Comparison of ENCODE assay signal across 10 cellular contexts in genomic region chr12:76765598-76765997, GRCh38. TPM values are rescaled to one million over a fixed set of nuclear protein-coding genes. Genes with fewer than 3 reads are reported as not detected.
A peak's percentile ranks its signal among the peaks of the same experiment; 100 is the strongest.
DNase-seq lines count a peak whose midpoint lies in the region; ATAC-seq and TF ChIP-seq lines count a peak whose summit lies in the region.
"Had no signal": no experiment of that assay in that cellular context is flagged by ENCODE, and none has a peak within 500 bp of the region (broad histone marks: within the 10 kb centered on the region; RNA-seq: fewer than 3 reads in every experiment).

No MANE protein-coding gene starts in this region.

- H3K27ac Mint-ChIP-seq in H9: no peak overlapping the region

- no peak overlapping the region for H2AK5ac ChIP-seq in H9 (ENCODE audit: insufficient read length, low read length)

- H3K18ac ChIP-seq in H9 (ENCODE audit: insufficient read length, low read depth, low read length): no peak overlapping the region

- no peak overlapping the region for H2BK120ac ChIP-seq in H9 (ENCODE audit: low read depth, low read length, poor library complexity, severe bottlenecking)

- no peak for ATAC-seq in RWPE2 (ENCODE audit: low read depth)
- no peak for ATAC-seq in GM21526 (IDR thresholded peaks at IDR 0.05; ENCODE audit: low FRiP score, unreplicated experiment)
- no peak for ATAC-seq in HG03439 (IDR thresholded peaks at IDR 0.05; ENCODE audit: unreplicated experiment)

- H2BK12ac ChIP-seq in H9 (ENCODE audit: insufficient read length, low read depth, low read length): no peak overlapping the region

- H3K27me3 Mint-ChIP-seq in H9 (ENCODE audit: low read depth): no peaks in the 10 kb centered on the region; the same call in 1 of the 2 replicates

- H3T11ph ChIP-seq in H9 (ENCODE audit: low read length): no peak overlapping the region

- no peak overlapping the region for H2BK5ac ChIP-seq in H9 (ENCODE audit: insufficient read length, low read length)

- H2BK15ac ChIP-seq in H9 (ENCODE audit: low read depth, low read length): no peak overlapping the region

- H3K4me3 Mint-ChIP-seq in H9: peak overlapping the region; percentile 97 to 98

- no peak overlapping the region for H2AFZ ChIP-seq in H9 (ENCODE audit: low read length)

- H3K27ac ChIP-seq in H9 (ENCODE audit: insufficient read length, low read depth, low read length) (no peak overlapping the region), RWPE2 (ENCODE audit: poor library complexity, severe bottlenecking) (peak overlapping the region; percentile 64)

- no peaks in the 10 kb centered on the region for H3K9me3 ChIP-seq in H9 (ENCODE audit: control insufficient read depth, low read depth, low read length)
- no peaks in the 10 kb centered on the region for H3K9me3 ChIP-seq in RWPE2 (ENCODE audit: severe bottlenecking)

- no peak overlapping the region for H4K8ac ChIP-seq in H9 (replicated peaks; ENCODE audit: insufficient read length, low read depth, low read length)

- peaks cover 0 to 6% (median 0%) of the 10 kb centered on the region in 3 experiments; a peak in 2 of 7 replicates for H3K36me3 Mint-ChIP-seq in H9 (ENCODE audit: insufficient read depth in 1 of 3, low read depth in 3 of 3)

- no peaks in the 10 kb centered on the region for H3K27me3 ChIP-seq in H9 (ENCODE audit: insufficient read depth, low read length)
- H3K27me3 ChIP-seq in RWPE2 (ENCODE audit: insufficient read depth, poor library complexity, severe bottlenecking): no peaks in the 10 kb centered on the region

- H3K4me1 Mint-ChIP-seq in H9: peaks cover 30 to 31% of the 10 kb centered on the region in 2 experiments

- H3K79me2 ChIP-seq in H9 (ENCODE audit: insufficient read depth, low read length): peaks cover 30% of the 10 kb centered on the region

- no peaks in the 10 kb centered on the region for H4K20me1 ChIP-seq in H9 (ENCODE audit: control insufficient read depth, insufficient read depth, insufficient read length)

- no peak overlapping the region for H4K5ac ChIP-seq in H9 (ENCODE audit: insufficient read length, low read depth, low read length)

- H3K4me1 ChIP-seq in H9 (ENCODE audit: insufficient read depth, low read length): no peaks in the 10 kb centered on the region; the same call in 1 of the 2 replicates
- H3K4me1 ChIP-seq in RWPE2 (ENCODE audit: insufficient read depth, poor library complexity, severe bottlenecking): peaks cover 9% of the 10 kb centered on the region

- no peak overlapping the region for H3K23ac ChIP-seq in H9 (ENCODE audit: insufficient read length, low read depth, low read length)

- TF ChIP-seq CTCF in H9 (conservative IDR thresholded peaks at IDR 0.05) (no peak), RWPE2 (IDR thresholded peaks at IDR 0.05; ENCODE audit: poor library complexity, severe bottlenecking) (no peak), epithelial cell of proximal tubule (conservative IDR thresholded peaks at IDR 0.05; ENCODE audit: low read depth, low read length) (no peak)

- H3K4ac ChIP-seq in H9 (ENCODE audit: low read depth, low read length): no peak overlapping the region

- no peak overlapping the region for H2BK20ac ChIP-seq in H9 (ENCODE audit: low read depth, low read length, poor library complexity, severe bottlenecking)

- no peak overlapping the region for H3K14ac ChIP-seq in H9 (ENCODE audit: insufficient read depth, low read length)

- H3K36me3 ChIP-seq in RWPE2 (ENCODE audit: low read depth): no peaks in the 10 kb centered on the region

- no peak for DNase-seq in H9
- DNase-seq in RWPE2 (ENCODE audit: low spot score): no peak
- DNase-seq in epithelial cell of proximal tubule (ENCODE audit: low read depth): no peak
- DNase-seq in retina: peak; percentile 1
- DNase-seq in COR-L47 (lab: John Stamatoyannopoulos, UW): no peak
- no peak for DNase-seq in cerebellar nuclear complex (lab: John Stamatoyannopoulos, UW)
- DNase-seq: activated CD4-positive, CD25-positive, alpha-beta regulatory T cell treated with anti-CD3 and anti-CD28 coated beads, Interleukin-2, amount 50 U/mL, for 72 hours; NCI-H187 had no signal

- H4K91ac ChIP-seq in H9 (ENCODE audit: insufficient read length, low read depth, low read length): no peak overlapping the region

- WGBS in H9 (ENCODE audit: extremely low coverage, insufficient read length, low lambda C conversion rate): no CpG with 5 or more reads among the region's 6 CpGs

- peak overlapping the region; percentile 91 for H3K4me2 ChIP-seq in H9 (ENCODE audit: insufficient read depth, insufficient read length, low read length)

- no peaks in the 10 kb centered on the region for H3K9me3 Mint-ChIP-seq in H9

- H3K79me1 ChIP-seq in H9 (ENCODE audit: insufficient read depth, low read depth, low read length, poor library complexity, severe bottlenecking): no peaks in the 10 kb centered on the region

- no peak overlapping the region for H3K9ac ChIP-seq in H9 (ENCODE audit: extremely low read depth, insufficient read length, low read length)

- H3K4me3 ChIP-seq in RWPE2 (ENCODE audit: severe bottlenecking): peak overlapping the region; percentile 66
- peak overlapping the region; percentile 92 for H3K4me3 ChIP-seq in epithelial cell of proximal tubule (ENCODE audit: low read depth, low read length)

- peaks cover 5% of the 10 kb centered on the region for H3K23me2 ChIP-seq in H9 (ENCODE audit: insufficient read length, low read depth, low read length, poor library complexity, severe bottlenecking)

- H3K56ac ChIP-seq in H9 (ENCODE audit: insufficient read length, low read depth, low read length): no peak overlapping the region

RNA-seq across cellular contexts. Expression of gene ZDHHC17, which starts 1.7 kb away (rescaled TPM):
- total RNA-seq in H9 (2021) (27.7 and 32.6 TPM in 2 replicates), epithelial cell of proximal tubule (12.6 and 23.6 TPM in 2 replicates)
